8 cellular contexts compared by ENCODE assay signal in the genomic region with DNA sequence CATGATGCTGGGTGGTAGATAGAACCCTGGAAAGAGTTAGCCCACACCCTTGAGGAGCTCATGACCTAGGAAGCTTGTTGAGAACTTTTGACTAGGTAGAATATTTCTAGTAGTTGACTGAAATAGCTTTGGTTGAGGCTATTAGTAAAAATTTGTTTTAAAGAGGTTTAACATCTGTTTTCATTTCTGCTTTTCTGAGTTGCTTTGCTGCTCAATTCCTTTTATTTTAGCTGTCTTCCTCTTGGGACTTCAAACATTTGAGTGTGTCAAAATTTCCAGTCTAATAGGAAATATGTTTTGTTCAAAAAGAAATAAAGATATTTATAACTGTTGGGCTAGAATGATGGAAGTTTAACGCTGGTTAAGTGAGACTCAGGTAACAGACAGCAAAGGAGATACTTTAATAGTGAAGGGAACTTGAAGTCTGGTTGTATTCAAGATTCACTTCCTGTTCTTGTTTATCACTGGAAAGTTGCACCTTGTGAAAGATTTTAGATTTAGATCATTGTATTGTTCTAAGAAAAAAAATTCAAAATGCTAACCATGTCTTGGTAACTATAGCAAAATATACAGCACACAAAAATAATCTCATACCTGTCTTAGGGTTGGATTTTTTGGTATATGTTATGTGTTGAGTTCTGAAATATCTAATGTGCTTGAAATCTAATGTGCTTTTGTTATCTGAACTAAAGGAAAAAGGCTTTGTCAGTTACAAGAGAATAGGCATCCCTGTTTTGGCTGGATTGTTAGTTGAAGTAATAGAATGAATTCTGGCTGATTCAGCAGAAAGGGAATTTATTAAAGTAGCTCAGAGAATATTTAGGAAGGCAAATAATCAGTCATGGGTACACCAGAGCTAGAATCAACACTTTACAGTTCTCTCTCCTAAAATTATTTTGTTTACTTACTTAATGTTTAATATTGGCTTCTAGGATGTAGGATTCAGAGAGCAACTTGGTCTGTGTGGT. TPM values are rescaled to one million over a fixed set of nuclear protein-coding genes. Genes with fewer than 3 reads are reported as not detected.
A peak's percentile ranks its signal among the peaks of the same experiment; 100 is the strongest.
DNase-seq lines count a peak whose midpoint lies in the region; ATAC-seq and TF ChIP-seq lines count a peak whose summit lies in the region.

No MANE protein-coding gene starts in this region.

- H4K20me1 ChIP-seq in DOHH2 (ENCODE audit: control insufficient read depth, insufficient read depth, low read depth, low read length) = peaks cover 49% of the 10 kb centered on the region

- TF ChIP-seq CTCF in DOHH2 (IDR thresholded peaks at IDR 0.05; ENCODE audit: low read depth, low read length, poor library complexity, severe bottlenecking) (no peak), gastroesophageal sphincter (IDR thresholded peaks at IDR 0.05) (no peak), WERI-Rb-1 (IDR thresholded peaks at IDR 0.05; ENCODE audit: low read depth, low read length) (no peak)

- peaks cover 33% of the 10 kb centered on the region for H3K4me1 ChIP-seq in DOHH2 (ENCODE audit: control insufficient read depth, low read length)
- H3K4me1 ChIP-seq in gastroesophageal sphincter = peaks cover 4 to 62% (median 8%) of the 10 kb centered on the region in 3 donors

- no peak for DNase-seq in RKO (ENCODE audit: low spot score)
- no peak for DNase-seq in SW480 (ENCODE audit: low spot score)
- DNase-seq in AG08396 (ENCODE audit: low spot score) = no peak
- DNase-seq in WERI-Rb-1 = no peak

- H3K9me3 ChIP-seq in DOHH2 (ENCODE audit: control insufficient read depth, insufficient read depth, low read length) (no peaks in the 10 kb centered on the region), gastroesophageal sphincter (no peaks in the 10 kb centered on the region), WERI-Rb-1 (ENCODE audit: severe bottlenecking) (no peaks in the 10 kb centered on the region)

- H3K36me3 ChIP-seq in DOHH2 (ENCODE audit: control insufficient read depth, low read length) (peaks cover 12% of the 10 kb centered on the region), gastroesophageal sphincter (peaks cover 0 to 5% of the 10 kb centered on the region in 2 donors), WERI-Rb-1 (peaks cover 14% of the 10 kb centered on the region)

- ATAC-seq in GM21367 (IDR thresholded peaks at IDR 0.05; ENCODE audit: unreplicated experiment) (peak; percentile 63), HG03558 (IDR thresholded peaks at IDR 0.05; ENCODE audit: extremely low read depth, unreplicated experiment) (peak; percentile 38), gastroesophageal sphincter (peak; percentile 20)

- H3K4me2 ChIP-seq in DOHH2 (ENCODE audit: low read length) = peak overlapping the region; percentile 58

- H3K27me3 ChIP-seq in DOHH2 (ENCODE audit: control insufficient read depth, low read length) = no peaks in the 10 kb centered on the region
- no peaks in the 10 kb centered on the region for H3K27me3 ChIP-seq in gastroesophageal sphincter
- no peaks in the 10 kb centered on the region for H3K27me3 ChIP-seq in WERI-Rb-1 (ENCODE audit: insufficient read depth, low read depth, severe bottlenecking)

- H3K79me2 ChIP-seq in DOHH2 (ENCODE audit: control insufficient read depth, low read length) = no peaks in the 10 kb centered on the region

- 53 to 78% methylated on average over 1 of the region's 1 CpG for WGBS in gastroesophageal sphincter (ENCODE audit: low coverage in 1 of 2), 2 donors

- no peak for TF ChIP-seq EP300 in gastroesophageal sphincter (IDR thresholded peaks at IDR 0.05)

- no peaks in the 10 kb centered on the region for H3K9me2 ChIP-seq in DOHH2 (replicated peaks; ENCODE audit: control insufficient read depth, low read length)

- peak overlapping the region; percentile 29 for H3K4me3 ChIP-seq in DOHH2 (ENCODE audit: low read length)
- no peak overlapping the region for H3K4me3 ChIP-seq in gastroesophageal sphincter
- H3K4me3 ChIP-seq in WERI-Rb-1 (ENCODE audit: low read depth, low read length) = no peak overlapping the region

- TF ChIP-seq POLR2A in gastroesophageal sphincter (IDR thresholded peaks at IDR 0.05) = no peak

- peaks cover 15% of the 10 kb centered on the region for H3F3A ChIP-seq in DOHH2 (ENCODE audit: control insufficient read depth, insufficient read depth)

- peak overlapping the region; percentile 24 for H3K27ac ChIP-seq in DOHH2 (ENCODE audit: low read depth, low read length)
- H3K27ac ChIP-seq in gastroesophageal sphincter = peak overlapping the region in 3 of 4 donors; percentile 44 to 71 (median 69)
- no peak overlapping the region for H3K27ac ChIP-seq in WERI-Rb-1

RNA-seq across cellular contexts. Expression of a gene that starts 24.4 kb away (rescaled TPM):
- not detected for total RNA-seq in gastroesophageal sphincter

RNA-seq across cellular contexts. Expression of a gene that starts 24.7 kb away (rescaled TPM):
- 10 to 100 TPM; 11.5 to 23.8 (median 18.1) TPM for total RNA-seq in gastroesophageal sphincter
